In the genomic region with DNA sequence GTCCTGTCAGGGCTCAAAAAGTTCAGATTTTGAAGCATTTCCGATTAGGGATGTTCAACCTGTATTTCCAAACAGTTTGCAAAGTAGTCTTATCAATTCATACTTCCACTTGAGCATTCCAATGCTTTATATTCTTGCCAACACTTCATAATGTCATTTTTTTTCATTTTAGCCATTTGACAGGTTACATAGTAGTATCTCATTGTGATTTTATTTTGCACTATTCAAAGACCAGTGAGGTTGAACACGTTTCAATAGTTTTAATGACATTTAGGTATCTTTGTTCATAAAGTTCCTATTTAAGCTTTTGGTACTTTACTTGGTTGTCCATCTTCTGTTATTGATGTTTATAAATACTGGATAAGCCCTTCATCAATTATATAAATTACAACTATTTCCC, we compare ENCODE assay signal across 8 cellular contexts.
"Had no signal": no experiment of that assay in that cellular context is flagged by ENCODE, and none has a peak within 500 bp of the region (broad histone marks: within the 10 kb centered on the region; RNA-seq: fewer than 3 reads in every experiment).

No MANE protein-coding gene starts in this region.

- DNase-seq: Karpas-422, KBM-7, KG1 had no signal

- FAIRE-seq: HepG2, HTR-8/SVneo, K562 had no signal

- H3K4me3 ChIP-seq: K562 had no signal

- H3K27ac ChIP-seq: HL-60, KMS-11 had no signal

- H3K4me2 ChIP-seq: KMS-11 had no signal

- ATAC-seq: HepG2, K562 had no signal

- H3K9ac ChIP-seq: KMS-11 had no signal
